35 cellular contexts compared by ENCODE assay signal in genomic region chr20:17705916-17706315, GRCh38. TPM values are rescaled to one million over a fixed set of nuclear protein-coding genes. Genes with fewer than 3 reads are reported as not detected.
"Had no signal": no experiment of that assay in that cellular context is flagged by ENCODE, and none has a peak within 500 bp of the region (broad histone marks: within the 10 kb centered on the region; RNA-seq: fewer than 3 reads in every experiment).

No MANE protein-coding gene starts in this region.

- H3K4me2 ChIP-seq: neural progenitor cell, smooth muscle cell had no signal

- H3K9me3 Mint-ChIP-seq: naive thymus-derived CD4-positive, alpha-beta T cell; natural killer cell; nephron; neural progenitor cell; stimulated activated effector memory CD8-positive, alpha-beta T cell treated with anti-CD3 and anti-CD28 coated beads, Interleukin-12 subunit alpha, Interleukin-12 subunit beta, amount 100 ng/mL, for 72 hours; stimulated activated naive CD8-positive, alpha-beta T cell treated with anti-CD3 and anti-CD28 coated beads, Interleukin-15, Interleukin-2, amounts not matched to agents 100 ng/mL and 50 ng/mL, for 24 hours had no signal

- H2AFZ ChIP-seq: neural progenitor cell, parathyroid adenoma had no signal

- H3K4me1 Mint-ChIP-seq: natural killer cell; stimulated activated effector memory CD8-positive, alpha-beta T cell treated with anti-CD3 and anti-CD28 coated beads, Interleukin-12 subunit alpha, Interleukin-12 subunit beta, amount 100 ng/mL, for 72 hours had no signal

- H3K4me3 ChIP-seq: neural progenitor cell, ovary, psoas muscle, skin epidermis, smooth muscle cell, spleen, stomach, thoracic aorta, tibial artery, transverse colon, upper lobe of left lung, vagina had no signal

- H3K4me3 Mint-ChIP-seq: naive thymus-derived CD4-positive, alpha-beta T cell; natural killer cell; nephron; neural progenitor cell; stimulated activated effector memory CD8-positive, alpha-beta T cell treated with anti-CD3 and anti-CD28 coated beads, Interleukin-12 subunit alpha, Interleukin-12 subunit beta, amount 100 ng/mL, for 72 hours; stimulated activated naive B cell treated with anti-CD40 and anti-IgM and Interleukin-4, amounts not matched to agents 10 μg/mL and 1 μg/mL and 100 μg/mL, for 72 hours; stimulated activated naive CD8-positive, alpha-beta T cell treated with anti-CD3 and anti-CD28 coated beads, Interleukin-15, Interleukin-2, amounts not matched to agents 100 ng/mL and 50 ng/mL, for 24 hours had no signal

- H3K9me3 ChIP-seq: ovary, psoas muscle, spleen, stomach, thoracic aorta, tibial artery, transverse colon, upper lobe of left lung, vagina had no signal

- H3K4me1 ChIP-seq: parathyroid adenoma, psoas muscle, tibial artery, upper lobe of left lung had no signal

- FAIRE-seq: urothelium cell line had no signal

- H3K9ac ChIP-seq: neural progenitor cell, parathyroid adenoma had no signal

- H3K27me3 ChIP-seq: neural progenitor cell, ovary, spleen, stomach, tibial artery, transverse colon, upper lobe of left lung, vagina had no signal

- H3K36me3 ChIP-seq: neural progenitor cell, ovary, spleen, stomach, thoracic aorta, tibial artery, transverse colon, upper lobe of left lung, vagina had no signal

- H3K27ac ChIP-seq: neural progenitor cell, ovary, parathyroid adenoma, psoas muscle, skin epidermis, spleen, stomach, thoracic aorta, tibial artery, transverse colon, upper lobe of left lung, vagina had no signal

- H3K79me2 ChIP-seq: parathyroid adenoma had no signal

- H3K27ac Mint-ChIP-seq: naive thymus-derived CD4-positive, alpha-beta T cell; natural killer cell; neural progenitor cell; progenitor cell of endocrine pancreas; stimulated activated effector memory CD8-positive, alpha-beta T cell treated with anti-CD3 and anti-CD28 coated beads, Interleukin-12 subunit alpha, Interleukin-12 subunit beta, amount 100 ng/mL, for 72 hours; stimulated activated naive B cell treated with anti-CD40 and anti-IgM and Interleukin-4, amounts not matched to agents 10 μg/mL and 1 μg/mL and 100 μg/mL, for 72 hours; stimulated activated naive CD8-positive, alpha-beta T cell treated with anti-CD3 and anti-CD28 coated beads, Interleukin-15, Interleukin-2, amounts not matched to agents 100 ng/mL and 50 ng/mL, for 24 hours had no signal

- H3K27me3 Mint-ChIP-seq: naive thymus-derived CD4-positive, alpha-beta T cell; stimulated activated naive B cell treated with anti-CD40 and anti-IgM and Interleukin-4, amounts not matched to agents 10 μg/mL and 1 μg/mL and 100 μg/mL, for 72 hours; stimulated activated naive CD8-positive, alpha-beta T cell treated with anti-CD3 and anti-CD28 coated beads, Interleukin-15, Interleukin-2, amounts not matched to agents 100 ng/mL and 50 ng/mL, for 24 hours had no signal

- DNase-seq: naive thymus-derived CD4-positive, alpha-beta T cell; natural killer cell; occipital lobe; ovary; psoas muscle; spleen; stimulated activated CD4-positive, alpha-beta T cell treated with anti-CD3 and anti-CD28 coated beads, Interleukin-12 subunit alpha, Interleukin-12 subunit beta, amount 100 ng/mL, for 4 hours; stimulated activated CD4-positive, alpha-beta T cell treated with anti-CD3 and anti-CD28 coated beads, Interleukin-2, amount 100 ng/mL, for 24 hours; stimulated activated CD4-positive, alpha-beta T cell treated with anti-CD3 and anti-CD28 coated beads, Interleukin-2, amount 100 ng/mL, for 48 hours; stimulated activated CD4-positive, alpha-beta T cell treated with anti-CD3 and anti-CD28 coated beads, Interleukin-4, amount 100 ng/mL, for 24 hours; stimulated activated naive B cell treated with anti-CD40 and anti-IgM and Interleukin-4, amounts not matched to agents 10 μg/mL and 1 μg/mL and 100 μg/mL, for 72 hours; stimulated activated naive CD4-positive, alpha-beta T cell treated with Interleukin-2 at 50 U/mL for 16 hours; stomach; tibial artery; transverse colon; upper lobe of left lung had no signal

- ATAC-seq: naive thymus-derived CD4-positive, alpha-beta T cell; natural killer cell; psoas muscle; right cardiac atrium; sciatic nerve; stimulated activated effector memory CD8-positive, alpha-beta T cell treated with anti-CD3 and anti-CD28 coated beads, Interleukin-12 subunit alpha, Interleukin-12 subunit beta, amount 100 ng/mL, for 72 hours; stimulated activated naive B cell treated with anti-CD40 and anti-IgM and Interleukin-4, amounts not matched to agents 10 μg/mL and 1 μg/mL and 100 μg/mL, for 72 hours had no signal

- H3K36me3 Mint-ChIP-seq: naive thymus-derived CD4-positive, alpha-beta T cell; natural killer cell; neural progenitor cell; stimulated activated effector memory CD8-positive, alpha-beta T cell treated with anti-CD3 and anti-CD28 coated beads, Interleukin-12 subunit alpha, Interleukin-12 subunit beta, amount 100 ng/mL, for 72 hours; stimulated activated naive B cell treated with anti-CD40 and anti-IgM and Interleukin-4, amounts not matched to agents 10 μg/mL and 1 μg/mL and 100 μg/mL, for 72 hours had no signal

RNA-seq across cellular contexts. Expression of gene BANF2, which starts 6.2 kb away (rescaled TPM):
- total RNA-seq: naive thymus-derived CD4-positive, alpha-beta T cell; natural killer cell; occipital lobe; osteoblast; ovary; progenitor cell of endocrine pancreas; psoas muscle; renal cortical epithelial cell; right cardiac atrium; sciatic nerve; smooth muscle cell; spleen; stomach; subcutaneous adipose tissue; temporal lobe; thoracic aorta; transverse colon; upper lobe of left lung; ureter; vagina had no signal
- polyA plus RNA-seq: naive thymus-derived CD4-positive, alpha-beta T cell; neural cell; ovary; psoas muscle; right cardiac atrium; smooth muscle cell; spleen; stomach had no signal
